Comparison of ENCODE assay signal across 8 cellular contexts in the genomic region with DNA sequence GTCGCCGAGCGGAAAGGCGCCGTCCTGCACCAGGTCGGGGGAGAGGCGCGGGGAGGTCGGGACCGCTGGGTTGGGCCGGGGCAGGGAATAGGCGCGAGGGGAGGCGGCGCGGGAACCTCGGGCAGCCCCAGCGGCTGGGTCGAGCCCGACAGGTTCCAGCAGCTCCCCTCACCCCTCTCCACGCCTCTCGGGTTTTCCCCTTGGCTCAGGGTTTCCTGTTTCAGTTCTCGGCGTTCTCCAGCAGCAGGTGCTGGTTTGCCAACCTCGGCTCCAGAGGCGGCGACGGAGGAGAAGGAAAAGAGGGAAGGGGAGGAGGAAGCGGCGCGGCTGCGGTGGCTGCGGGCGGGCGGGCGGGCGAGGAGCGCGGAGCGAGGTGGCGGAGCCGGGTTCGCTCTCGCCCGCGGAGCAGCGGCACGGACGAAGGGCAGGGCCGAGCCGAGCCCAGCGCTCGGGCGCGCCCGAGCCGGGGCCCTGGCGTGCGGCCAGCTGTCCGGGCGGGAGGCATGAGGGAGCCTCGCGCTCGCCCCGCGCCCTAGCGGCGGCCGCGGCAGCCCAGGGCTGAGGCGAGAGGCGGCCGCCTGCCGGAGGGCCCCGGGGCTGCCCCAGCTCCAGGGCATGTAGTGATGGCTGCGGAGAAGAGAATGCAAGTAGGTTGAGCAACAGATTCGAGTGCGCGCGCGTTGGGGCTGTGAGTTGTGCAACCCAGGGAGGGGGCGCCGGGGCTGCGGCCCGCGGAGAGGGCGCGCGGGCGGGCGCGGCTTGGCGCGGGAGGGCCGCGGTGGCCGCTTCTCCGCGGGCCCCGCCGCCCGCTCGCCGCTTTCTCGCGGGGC. TPM values are rescaled to one million over a fixed set of nuclear protein-coding genes. Genes with fewer than 3 reads are reported as not detected.
DNase-seq lines count a peak whose midpoint lies in the region; ATAC-seq and TF ChIP-seq lines count a peak whose summit lies in the region.

A gene (plus strand): TSS at position 816 of the 830 bp plus-strand sequence. CDS start 20 bp downstream, outside the sequence.

- no peaks in the 10 kb centered on the region for H3K9me3 Mint-ChIP-seq in activated T-cell treated with anti-CD3 and anti-CD28 coated beads, Interleukin-2, amount 50 U/mL, for 24 hours
- H3K9me3 Mint-ChIP-seq in naive thymus-derived CD4-positive, alpha-beta T cell, result no peaks in the 10 kb centered on the region
- H3K9me3 Mint-ChIP-seq in type B pancreatic cell, result no peaks in the 10 kb centered on the region

- H3K4me1 Mint-ChIP-seq in activated T-cell treated with anti-CD3 and anti-CD28 coated beads, Interleukin-2, amount 50 U/mL, for 24 hours (ENCODE audit: low read depth), result peaks cover 11% of the 10 kb centered on the region
- H3K4me1 Mint-ChIP-seq in naive thymus-derived CD4-positive, alpha-beta T cell, result peaks cover 5 to 15% (median 11%) of the 10 kb centered on the region in 7 donors
- H3K4me1 Mint-ChIP-seq in type B pancreatic cell (ENCODE audit: unreplicated experiment), result peaks cover 22% of the 10 kb centered on the region

- H3K4me3 Mint-ChIP-seq in activated T-cell treated with anti-CD3 and anti-CD28 coated beads, Interleukin-2, amount 50 U/mL, for 24 hours, result peak within 1 kb of the TSS; percentile 76
- H3K4me3 Mint-ChIP-seq in naive thymus-derived CD4-positive, alpha-beta T cell, result peak within 1 kb of the TSS; percentile 71 to 88 (median 80)
- H3K4me3 Mint-ChIP-seq in type B pancreatic cell, result peak within 1 kb of the TSS; percentile 94

- H3K27ac ChIP-seq in naive thymus-derived CD4-positive, alpha-beta T cell (ENCODE audit: low read depth, low read length), result no peak within 1 kb of the TSS

- POLR2A ChIA-PET in naive thymus-derived CD4-positive, alpha-beta T cell (lab: Charles Lee), result no interaction called here

- H3K9me3 ChIP-seq in naive thymus-derived CD4-positive, alpha-beta T cell (ENCODE audit: control insufficient read depth in 2 of 3, low read length in 3 of 3), result no peaks in the 10 kb centered on the region

- intact Hi-C loops in naive thymus-derived CD4-positive, alpha-beta T cell (cut with micrococcal nuclease), result loop anchor here in 1 of 2 donors (1.0 to 5.0 kb wide), 4 partner anchors 14 to 340 kb away; no protein-coding TSS in a partner anchor

- peak; percentile 68 for ATAC-seq in GM19452 (IDR thresholded peaks at IDR 0.05; ENCODE audit: unreplicated experiment)
- peak; percentile 33 for ATAC-seq in HG03469 (IDR thresholded peaks at IDR 0.05; ENCODE audit: unreplicated experiment)
- peak; percentile 79 for ATAC-seq in naive thymus-derived CD4-positive, alpha-beta T cell

- no peaks in the 10 kb centered on the region for H3K36me3 ChIP-seq in naive thymus-derived CD4-positive, alpha-beta T cell (ENCODE audit: control insufficient read depth in 2 of 3, insufficient read depth in 3 of 3, low read length in 3 of 3)

- H3K4me3 ChIP-seq in fibroblast of the aortic adventitia (ENCODE audit: low read depth, low read length), result peak within 1 kb of the TSS; percentile 73
- no peak within 1 kb of the TSS for H3K4me3 ChIP-seq in naive thymus-derived CD4-positive, alpha-beta T cell (ENCODE audit: low read length)

- H3K27me3 Mint-ChIP-seq in activated T-cell treated with anti-CD3 and anti-CD28 coated beads, Interleukin-2, amount 50 U/mL, for 24 hours, result peaks cover 50% of the 10 kb centered on the region
- peaks cover 30 to 61% (median 42%) of the 10 kb centered on the region in 5 donors for H3K27me3 Mint-ChIP-seq in naive thymus-derived CD4-positive, alpha-beta T cell
- peaks cover 9% of the 10 kb centered on the region for H3K27me3 Mint-ChIP-seq in type B pancreatic cell

- no peaks in the 10 kb centered on the region for H3K36me3 Mint-ChIP-seq in activated T-cell treated with anti-CD3 and anti-CD28 coated beads, Interleukin-2, amount 50 U/mL, for 24 hours (ENCODE audit: low read depth)
- peaks cover 0 to 2% (median 0%) of the 10 kb centered on the region in 5 donors for H3K36me3 Mint-ChIP-seq in naive thymus-derived CD4-positive, alpha-beta T cell
- H3K36me3 Mint-ChIP-seq in type B pancreatic cell, result peaks cover 4% of the 10 kb centered on the region

- DNase-seq in DMS 273 treated with DMSO at 0.1 percent for 48 hours (lab: John Stamatoyannopoulos, UW) (peak; percentile 15), NCI-H69 (lab: John Stamatoyannopoulos, UW) (peak; percentile 96), fibroblast of the aortic adventitia (ENCODE audit: low read depth) (peak; percentile 90), type B pancreatic cell (ENCODE audit: extremely low spot score, unreplicated experiment) (peak; percentile 86)
- DNase-seq in activated T-cell treated with anti-CD3 and anti-CD28 coated beads, Interleukin-2, amount 50 U/mL, for 24 hours, result peak; percentile 53
- peak in 2 of 9 donors; percentile 33 to 66 for DNase-seq in naive thymus-derived CD4-positive, alpha-beta T cell

- peaks cover 0 to 4% of the 10 kb centered on the region in 2 donors for H3K4me1 ChIP-seq in naive thymus-derived CD4-positive, alpha-beta T cell (ENCODE audit: control insufficient read depth in 2 of 2, insufficient read depth in 2 of 2, low read length in 2 of 2)

- TF ChIP-seq CTCF in fibroblast of the aortic adventitia (IDR thresholded peaks at IDR 0.05; ENCODE audit: insufficient read depth, low read length) (peak; percentile 60), type B pancreatic cell (conservative IDR thresholded peaks at IDR 0.05) (peak; percentile 73)

- CTCF ChIA-PET in naive thymus-derived CD4-positive, alpha-beta T cell (lab: Charles Lee), result no interaction called here

- peaks cover 11 to 14% of the 10 kb centered on the region in 2 donors for H3K27me3 ChIP-seq in naive thymus-derived CD4-positive, alpha-beta T cell (ENCODE audit: control insufficient read depth in 2 of 2, insufficient read depth in 2 of 2, low read length in 2 of 2)

- peak within 1 kb of the TSS; percentile 77 for H3K27ac Mint-ChIP-seq in activated T-cell treated with anti-CD3 and anti-CD28 coated beads, Interleukin-2, amount 50 U/mL, for 24 hours
- peak within 1 kb of the TSS in 1 of 9 donors; percentile 86 for H3K27ac Mint-ChIP-seq in naive thymus-derived CD4-positive, alpha-beta T cell
- peak within 1 kb of the TSS; percentile 96 for H3K27ac Mint-ChIP-seq in type B pancreatic cell

RNA-seq across cellular contexts. Expression of the gene that starts here (rescaled TPM):
- total RNA-seq in fibroblast of the aortic adventitia (ENCODE audit: low replicate concordance) (8.7 and 17.4 TPM in 2 replicates), type B pancreatic cell (ENCODE audit: low replicate concordance) (11.8 and 12.3 TPM in 2 replicates)
- 1 to 10 TPM in 2 of 5 experiments, under 1 TPM in 3; 0.19 to 2.5 (median 0.35) TPM for total RNA-seq in naive thymus-derived CD4-positive, alpha-beta T cell
- not detected for polyA plus RNA-seq in naive thymus-derived CD4-positive, alpha-beta T cell
